Comparison of ENCODE assay signal across 8 cellular contexts in genomic region chr5:139293199-139293503, GRCh38. TPM values are rescaled to one million over a fixed set of nuclear protein-coding genes. Genes with fewer than 3 reads are reported as not detected.
DNase-seq lines count a peak whose midpoint lies in the region; ATAC-seq and TF ChIP-seq lines count a peak whose summit lies in the region.

No MANE protein-coding gene starts in this region.

- TF ChIP-seq POLR2A in esophagus squamous epithelium (IDR thresholded peaks at IDR 0.05) (no peak), prostate gland (IDR thresholded peaks at IDR 0.05) (no peak)

- H3K27ac ChIP-seq in RWPE2 (ENCODE audit: poor library complexity, severe bottlenecking) (peak overlapping the region; percentile 95), esophagus squamous epithelium (peak overlapping the region; percentile 97 to 100 (median 99)), prostate gland (peak overlapping the region; percentile 98 to 100)

- peak overlapping the region; percentile 58 for H3K4me3 ChIP-seq in GM12864 (ENCODE audit: low read depth, low read length)
- H3K4me3 ChIP-seq in RWPE2 (ENCODE audit: severe bottlenecking): peak overlapping the region; percentile 89
- peak overlapping the region; percentile 79 to 94 (median 92) for H3K4me3 ChIP-seq in esophagus squamous epithelium
- peak overlapping the region; percentile 67 to 74 for H3K4me3 ChIP-seq in prostate gland

- intact Hi-C loops in esophagus squamous epithelium (cut with DNase I): no loop called here
- intact Hi-C loops in prostate gland (cut with DNase I): loop anchor here (5.0 kb wide), 1 partner anchor 49 kb away; the partner anchor contains the start of gene PAIP2

- H3K4me1 ChIP-seq in RWPE2 (ENCODE audit: insufficient read depth, poor library complexity, severe bottlenecking): peaks cover 31% of the 10 kb centered on the region
- H3K4me1 ChIP-seq in esophagus squamous epithelium: peaks cover 15 to 41% (median 27%) of the 10 kb centered on the region in 3 donors
- no peaks in the 10 kb centered on the region for H3K4me1 ChIP-seq in prostate gland (replicated peaks)

- H3K9me3 ChIP-seq in RWPE2 (ENCODE audit: severe bottlenecking) (no peaks in the 10 kb centered on the region), esophagus squamous epithelium (no peaks in the 10 kb centered on the region), prostate gland (no peaks in the 10 kb centered on the region)

- no peak for TF ChIP-seq CTCF in GM12864 (IDR thresholded peaks at IDR 0.05; ENCODE audit: low read depth, low read length, missing control alignments)
- no peak for TF ChIP-seq CTCF in RWPE2 (IDR thresholded peaks at IDR 0.05; ENCODE audit: poor library complexity, severe bottlenecking)
- TF ChIP-seq CTCF in esophagus squamous epithelium (IDR thresholded peaks at IDR 0.05): no peak
- TF ChIP-seq CTCF in prostate gland (IDR thresholded peaks at IDR 0.05): no peak

- ATAC-seq in RWPE2 (ENCODE audit: low read depth) (no peak), HG03025 (IDR thresholded peaks at IDR 0.05; ENCODE audit: low FRiP score, unreplicated experiment) (no peak)

- H3K27me3 ChIP-seq in RWPE2 (ENCODE audit: insufficient read depth, poor library complexity, severe bottlenecking) (no peaks in the 10 kb centered on the region), esophagus squamous epithelium (no peaks in the 10 kb centered on the region), prostate gland (replicated peaks; ENCODE audit: insufficient read depth) (no peaks in the 10 kb centered on the region)

- DNase-seq in GM12864 (ENCODE audit: low read depth) (no peak), RWPE2 (ENCODE audit: low spot score) (no peak), esophagus squamous epithelium (lab: John Stamatoyannopoulos, UW) (no peak), prostate gland (ENCODE audit: low spot score) (no peak), A172 (ENCODE audit: low spot score) (no peak), NCI-H1436 treated with DMSO at 0.1 percent for 48 hours (lab: John Stamatoyannopoulos, UW) (no peak), SK-N-DZ (ENCODE audit: low spot score) (no peak)

- H3K36me3 ChIP-seq in RWPE2 (ENCODE audit: low read depth): peaks cover 31% of the 10 kb centered on the region
- H3K36me3 ChIP-seq in esophagus squamous epithelium: no peaks in the 10 kb centered on the region
- no peaks in the 10 kb centered on the region for H3K36me3 ChIP-seq in prostate gland

- 26 to 29% methylated on average over 9 to 10 of the region's 11 CpGs for WGBS in esophagus squamous epithelium, 2 donors
- 24% methylated on average over 11 of the region's 11 CpGs for WGBS in prostate gland

RNA-seq across cellular contexts. Expression of gene MATR3, which starts 0.4 kb away (rescaled TPM):
- total RNA-seq in esophagus squamous epithelium (100 to 1,000 TPM; 103 to 185 (median 147) TPM), prostate gland (100 to 1,000 TPM; 192 to 207 TPM)
- 333 and 368 TPM in 2 replicates for total RNA-seq in A172 (2014; rRNA removed; shearing (Covaris generic))
- polyA plus RNA-seq in SK-N-DZ (2014; cell fraction: cytosol; rRNA removed): 487 and 535 TPM in 2 replicates
- polyA plus RNA-seq in SK-N-DZ (2014; cell fraction: nucleus; rRNA removed): 482 and 507 TPM in 2 replicates

RNA-seq across cellular contexts. Expression of gene PAIP2, which starts 48.5 kb away (rescaled TPM):
- total RNA-seq in esophagus squamous epithelium (10 to 100 TPM; 33.7 to 69.0 (median 57.6) TPM), prostate gland (100 to 1,000 TPM; 105 to 119 TPM)
- 88.1 and 89.9 TPM in 2 replicates for total RNA-seq in A172 (2014; rRNA removed; shearing (Covaris generic))
- 57.8 and 70.5 TPM in 2 replicates for polyA plus RNA-seq in SK-N-DZ (2014; cell fraction: cytosol; rRNA removed)
- polyA plus RNA-seq in SK-N-DZ (2014; cell fraction: nucleus; rRNA removed): 47.7 and 60.8 TPM in 2 replicates
